ENCODE assay signal across 9 cellular contexts in genomic region chr10:29681700-29682444, GRCh38. TPM values are rescaled to one million over a fixed set of nuclear protein-coding genes. Genes with fewer than 3 reads are reported as not detected.
DNase-seq lines count a peak whose midpoint lies in the region; ATAC-seq and TF ChIP-seq lines count a peak whose summit lies in the region.
"Had no signal": no experiment of that assay in that cellular context is flagged by ENCODE, and none has a peak within 500 bp of the region (broad histone marks: within the 10 kb centered on the region; RNA-seq: fewer than 3 reads in every experiment).

No MANE protein-coding gene starts in this region.

- DNase-seq in SIG-M5 (lab: John Stamatoyannopoulos, UW): peak; percentile 91
- peak; percentile 36 for DNase-seq in activated gamma-delta T cell treated with anti-CD3 and anti-CD28 coated beads, Interleukin-2, amount 50 U/mL, for 16 hours (ENCODE audit: low read depth)
- DNase-seq in sigmoid colon: no peak
- DNase-seq in NCI-H1436 (lab: John Stamatoyannopoulos, UW): no peak
- no peak for DNase-seq in NCI-H526 treated with DMSO at 0.1 percent for 48 hours (lab: John Stamatoyannopoulos, UW)
- no peak for DNase-seq in COLO829 (ENCODE audit: low spot score)
- DNase-seq: NCI-H446 had no signal

- H3K4me1 ChIP-seq in sigmoid colon: peaks cover 0 to 85% (median 53%) of the 10 kb centered on the region in 4 donors

- H3K27me3 ChIP-seq in sigmoid colon: no peaks in the 10 kb centered on the region

- no peak overlapping the region for H3K4me3 ChIP-seq in sigmoid colon

- H3K27ac ChIP-seq in sigmoid colon: peak overlapping the region in 3 of 4 donors; percentile 14 to 50 (median 42)

- peaks cover 0 to 98% (median 52%) of the 10 kb centered on the region in 4 donors for H3K36me3 ChIP-seq in sigmoid colon

- TF ChIP-seq EP300 in sigmoid colon (IDR thresholded peaks at IDR 0.05): no peak

- intact Hi-C loops in sigmoid colon (cut with DNase I): no loop called here

- no peaks in the 10 kb centered on the region for H3K9me3 ChIP-seq in sigmoid colon

- TF ChIP-seq POLR2A in sigmoid colon (IDR thresholded peaks at IDR 0.05): no peak

- TF ChIP-seq CTCF in sigmoid colon (IDR thresholded peaks at IDR 0.05): no peak

- WGBS in sigmoid colon, 2 donors: 53 to 83% methylated on average over 9 of the region's 9 CpGs

- ATAC-seq in GM18498 (IDR thresholded peaks at IDR 0.05; ENCODE audit: unreplicated experiment): peak; percentile 76
- no peak for ATAC-seq in HG03342 (IDR thresholded peaks at IDR 0.05; ENCODE audit: unreplicated experiment)

RNA-seq across cellular contexts. Expression of gene SVIL, which starts 47.1 kb away (rescaled TPM):
- 1,000 to 10,000 TPM in 1 of 4 donors, 100 to 1,000 TPM in 3; 637 to 1,443 (median 763) TPM for total RNA-seq in sigmoid colon
- 10 to 100 TPM in 2 of 3 donors, 1 to 10 TPM in 1; 8.3 to 42.5 (median 10.8) TPM for polyA plus RNA-seq in sigmoid colon

Comparison
In these comparisons a context has a peak if more than half of its experiments do, and no peak if none do; other contexts are left out.
1. DNase-seq: peak in SIG-M5 (single experiment) and activated gamma-delta T cell treated with anti-CD3 and anti-CD28 coated beads, Interleukin-2, amount 50 U/mL, for 16 hours (single experiment); none in sigmoid colon (single experiment), NCI-H1436 (single experiment), NCI-H526 treated with DMSO at 0.1 percent for 48 hours (single experiment) and COLO829 (single experiment).